10 cellular contexts compared by ENCODE assay signal in the genomic region with DNA sequence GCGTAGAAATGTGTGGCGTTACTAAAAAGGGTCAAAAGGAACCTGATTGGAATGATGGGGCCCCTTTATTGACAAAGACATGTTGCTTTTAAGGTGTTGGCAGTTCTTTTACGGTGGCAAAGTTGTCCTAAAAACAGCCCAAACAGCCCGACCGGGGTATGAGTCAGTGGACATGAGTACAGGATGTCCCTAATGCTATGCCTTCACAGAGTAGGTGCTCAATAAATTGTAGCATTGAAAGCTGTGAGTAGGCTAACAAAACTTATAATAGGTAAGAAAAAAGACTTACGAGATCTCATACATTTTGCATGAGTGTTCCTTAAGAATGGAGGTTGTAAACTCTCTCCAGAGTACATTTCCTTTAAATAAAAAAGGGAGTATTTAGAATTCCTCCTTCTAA. TPM values are rescaled to one million over a fixed set of nuclear protein-coding genes. Genes with fewer than 3 reads are reported as not detected.
DNase-seq lines count a peak whose midpoint lies in the region; ATAC-seq, FAIRE-seq and TF ChIP-seq lines count a peak whose summit lies in the region.
"Had no signal": no experiment of that assay in that cellular context is flagged by ENCODE, and none has a peak within 500 bp of the region (broad histone marks: within the 10 kb centered on the region; RNA-seq: fewer than 3 reads in every experiment).

No MANE protein-coding gene starts in this region.

- H3K27me3 ChIP-seq in ACC112 (ENCODE audit: insufficient read depth, low read length) = no peaks in the 10 kb centered on the region

- FAIRE-seq in urothelium cell line (lab: Jason Lieb, UNC) = no peak

- no peaks in the 10 kb centered on the region for H3K36me3 ChIP-seq in ACC112 (ENCODE audit: insufficient read depth, low read length)

- H3K4me1 ChIP-seq in ACC112 (ENCODE audit: control insufficient read depth, insufficient read depth, low read length, unreplicated experiment) = peaks cover 40% of the 10 kb centered on the region

- peak overlapping the region; percentile 96 for H3K27ac ChIP-seq in ACC112 (ENCODE audit: low read depth, low read length)

- in situ Hi-C loops in astrocyte of the cerebellum (cut with HindIII; ENCODE audit: low sequenced_read_pairs) = no loop called here

- H3K79me2 ChIP-seq in ACC112 (ENCODE audit: control insufficient read depth, insufficient read depth, low read length, unreplicated experiment) = peaks cover 62% of the 10 kb centered on the region

- no peak for ATAC-seq in HG03280 (IDR thresholded peaks at IDR 0.05; ENCODE audit: unreplicated experiment)

- TF ChIP-seq POLR2A in erythroblast (IDR thresholded peaks at IDR 0.05; ENCODE audit: low read length) = no peak

- TF ChIP-seq CTCF in HFF-Myc (IDR thresholded peaks at IDR 0.05; ENCODE audit: low read depth, low read length, missing control alignments) (no peak), astrocyte of the cerebellum (IDR thresholded peaks at IDR 0.05; ENCODE audit: low read depth, low read length, missing control alignments) (no peak)

- H3K4me3 ChIP-seq in ACC112 (ENCODE audit: low read depth, low read length) (peak overlapping the region; percentile 97), HFF-Myc (replicated peaks; ENCODE audit: low read depth, low read length) (peak overlapping the region; percentile 92), astrocyte of the cerebellum (ENCODE audit: low read depth, low read length) (peak overlapping the region; percentile 94)

- no peak overlapping the region for H2AFZ ChIP-seq in ACC112 (ENCODE audit: low read length, unreplicated experiment)

- DNase-seq in HFF-Myc (ENCODE audit: extremely low read depth, low read depth) (no peak), astrocyte of the cerebellum (ENCODE audit: low read depth) (no peak), lung microvascular endothelial cell (ENCODE audit: low read depth in 2 of 2) (peak; percentile 72 to 73), urothelium cell line (ENCODE audit: low spot score) (no peak), erythroblast (lab: John Stamatoyannopoulos, UW) (no peak)
- DNase-seq in activated CD4-positive, CD25-positive, alpha-beta regulatory T cell (lab: John Stamatoyannopoulos, UW) = no peak
- DNase-seq: activated CD8-positive, alpha-beta memory T cell treated with anti-CD3 and anti-CD28 coated beads, Interleukin-2, amount 50 U/mL, for 48 hours; H7 had no signal

RNA-seq across cellular contexts. Expression of gene ELK3, which starts 2.6 kb away (rescaled TPM):
- total RNA-seq in lung microvascular endothelial cell = 47.2 and 47.9 TPM in 2 replicates

Comparison
In these comparisons a context has a peak if more than half of its experiments do, and no peak if none do; other contexts are left out.
1. DNase-seq: peak in lung microvascular endothelial cell (2 of 2); none in HFF-Myc (single experiment), astrocyte of the cerebellum (single experiment), urothelium cell line (single experiment), erythroblast (0 of 2) and activated CD4-positive, CD25-positive, alpha-beta regulatory T cell (0 of 4).
2. Peak in every context shown above with its lines, with median percentiles within 50 percentile points of each other: H3K4me3 ChIP-seq.